In the genomic region with DNA sequence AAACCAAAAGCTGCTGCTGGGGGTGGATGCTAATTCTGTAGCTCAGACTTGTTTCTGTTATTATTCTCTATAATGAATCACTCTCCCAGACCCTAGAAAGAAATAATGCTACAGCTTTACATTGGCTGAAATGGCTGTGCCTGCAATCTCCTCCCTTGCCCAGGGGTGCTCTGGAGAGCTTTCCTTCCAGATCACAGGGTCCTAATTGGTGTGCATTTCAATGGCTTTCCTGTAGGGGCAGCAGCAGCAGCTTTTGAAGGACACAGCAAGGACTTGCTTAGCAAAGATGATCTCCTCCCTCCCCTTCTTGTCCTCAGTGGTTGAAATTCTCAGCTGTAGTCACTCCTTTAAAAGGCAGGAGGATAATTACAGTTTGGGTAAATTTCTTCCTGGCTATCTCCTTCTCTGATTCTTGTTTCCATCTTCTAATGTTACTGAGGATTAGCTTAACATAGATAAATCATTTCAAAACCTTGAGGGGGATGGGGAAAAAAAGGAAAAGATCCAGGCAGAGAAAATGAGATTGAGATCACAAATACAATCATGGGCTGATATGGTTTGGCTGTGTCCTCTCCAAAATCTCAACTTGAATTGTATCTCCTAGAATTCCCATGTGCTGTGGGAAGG, we compare ENCODE assay signal across 8 cellular contexts.
DNase-seq lines count a peak whose midpoint lies in the region; ATAC-seq and TF ChIP-seq lines count a peak whose summit lies in the region.

No MANE protein-coding gene starts in this region.

- no peak overlapping the region for H2BK120ac ChIP-seq in mesenchymal stem cell (ENCODE audit: low read depth, low read length)

- peak overlapping the region in 1 of 4 donors; percentile 6 for H3K27ac ChIP-seq in body of pancreas
- H3K27ac ChIP-seq in mesenchymal stem cell (ENCODE audit: low read length, poor library complexity, severe bottlenecking), result no peak overlapping the region
- no peak overlapping the region for H3K27ac ChIP-seq in right atrium auricular region

- H3K79me1 ChIP-seq in mesenchymal stem cell (replicated peaks; ENCODE audit: low read length, poor library complexity, severe bottlenecking), result no peaks in the 10 kb centered on the region

- H3K4me3 ChIP-seq in body of pancreas (no peak overlapping the region), mesenchymal stem cell (ENCODE audit: insufficient read depth in 1 of 2, low read depth in 1 of 2, low read length in 2 of 2) (no peak overlapping the region), right atrium auricular region (no peak overlapping the region)

- H2AFZ ChIP-seq in mesenchymal stem cell (ENCODE audit: low read depth, low read length), result no peak overlapping the region

- no peak overlapping the region for H3K4me3 Mint-ChIP-seq in activated CD8-positive, alpha-beta memory T cell treated with anti-CD3 and anti-CD28 coated beads, Interleukin-2, amount 10 ng/mL, durations not matched to agents 7 days and 5 days

- no peak overlapping the region for H3K23ac ChIP-seq in mesenchymal stem cell (ENCODE audit: low read length in 2 of 2)

- H3K9ac ChIP-seq in mesenchymal stem cell (ENCODE audit: low read length), result no peak overlapping the region

- intact Hi-C loops in body of pancreas (cut with DNase I), result no loop called here

- no peaks in the 10 kb centered on the region for H3K36me3 Mint-ChIP-seq in activated CD8-positive, alpha-beta memory T cell treated with anti-CD3 and anti-CD28 coated beads, Interleukin-2, amount 10 ng/mL, durations not matched to agents 7 days and 5 days

- no peak overlapping the region for H3K4ac ChIP-seq in mesenchymal stem cell (ENCODE audit: low read depth in 1 of 2, low read length in 2 of 2)

- H3K4me2 ChIP-seq in mesenchymal stem cell (ENCODE audit: low read length, poor library complexity, severe bottlenecking), result no peak overlapping the region

- H3K27ac Mint-ChIP-seq in activated CD8-positive, alpha-beta memory T cell treated with anti-CD3 and anti-CD28 coated beads, Interleukin-2, amount 10 ng/mL, durations not matched to agents 7 days and 5 days, result no peak overlapping the region

- H3K27me3 ChIP-seq in body of pancreas (no peaks in the 10 kb centered on the region), mesenchymal stem cell (ENCODE audit: control insufficient read depth in 1 of 2, insufficient read depth in 1 of 2, low read length in 2 of 2) (no peaks in the 10 kb centered on the region), right atrium auricular region (no peaks in the 10 kb centered on the region)

- TF ChIP-seq POLR2A in body of pancreas (IDR thresholded peaks at IDR 0.05), result no peak

- in situ Hi-C loops in Caki2 (cut with HindIII; ENCODE audit: low pct_unique_long_range_greater_than_20kb, low sequenced_read_pairs), result no loop called here

- H4K91ac ChIP-seq in mesenchymal stem cell (ENCODE audit: low read length), result no peak overlapping the region

- H2BK12ac ChIP-seq in mesenchymal stem cell (ENCODE audit: low read length in 2 of 2), result no peak overlapping the region

- ATAC-seq in GM18867 (IDR thresholded peaks at IDR 0.05; ENCODE audit: unreplicated experiment) (peak; percentile 98), HG02938 (IDR thresholded peaks at IDR 0.05; ENCODE audit: unreplicated experiment) (peak; percentile 98), body of pancreas (no peak)
- no peak for ATAC-seq in activated CD8-positive, alpha-beta memory T cell treated with anti-CD3 and anti-CD28 coated beads, Interleukin-2, amount 10 ng/mL, durations not matched to agents 7 days and 5 days

- no peaks in the 10 kb centered on the region for H3K27me3 Mint-ChIP-seq in activated CD8-positive, alpha-beta memory T cell treated with anti-CD3 and anti-CD28 coated beads, Interleukin-2, amount 10 ng/mL, durations not matched to agents 7 days and 5 days

- DNase-seq in Caki2 (ENCODE audit: low read depth) (peak; percentile 57), NCI-H187 treated with DMSO at 0.1 percent for 48 hours (lab: John Stamatoyannopoulos, UW) (peak; percentile 19), body of pancreas (peak in 3 of 4 donors; percentile 14 to 45 (median 29)), mesenchymal stem cell (peak; percentile 57), right atrium auricular region (ENCODE audit: low spot score) (no peak)
- no peak for DNase-seq in activated CD8-positive, alpha-beta memory T cell treated with anti-CD3 and anti-CD28 coated beads, Interleukin-2, amount 10 ng/mL, durations not matched to agents 7 days and 5 days

- CTCF ChIA-PET in activated CD8-positive, alpha-beta memory T cell treated with anti-CD3 and anti-CD28 coated beads, Interleukin-2, amount 10 ng/mL, durations not matched to agents 7 days and 5 days (lab: Charles Lee), result no interaction called here

- no peaks in the 10 kb centered on the region for H3K9me3 Mint-ChIP-seq in activated CD8-positive, alpha-beta memory T cell treated with anti-CD3 and anti-CD28 coated beads, Interleukin-2, amount 10 ng/mL, durations not matched to agents 7 days and 5 days (ENCODE audit: low read depth)

- no peak overlapping the region for H2AK5ac ChIP-seq in mesenchymal stem cell (ENCODE audit: low read length, severe bottlenecking)

- H3K9me3 ChIP-seq in body of pancreas (no peaks in the 10 kb centered on the region), mesenchymal stem cell (ENCODE audit: control insufficient read depth, low read length) (no peaks in the 10 kb centered on the region), right atrium auricular region (no peaks in the 10 kb centered on the region)

- TF ChIP-seq CTCF in body of pancreas (IDR thresholded peaks at IDR 0.05) (peak in 5 of 7 experiments; percentile 14 to 41 (median 30)), right atrium auricular region (IDR thresholded peaks at IDR 0.05) (peak in 1 of 2 donors; percentile 45)

- H3K36me3 ChIP-seq in body of pancreas (replicated peaks in 1 of 2; ENCODE audit: insufficient read depth in 1 of 2, low read depth in 2 of 2) (no peaks in the 10 kb centered on the region), mesenchymal stem cell (ENCODE audit: control insufficient read depth in 1 of 2, insufficient read depth in 2 of 2, low read depth in 1 of 2, low read length in 2 of 2) (no peaks in the 10 kb centered on the region), right atrium auricular region (no peaks in the 10 kb centered on the region)

- H2BK5ac ChIP-seq in mesenchymal stem cell (ENCODE audit: low read depth, low read length, poor library complexity, severe bottlenecking), result no peak overlapping the region

- no peak overlapping the region for H3K18ac ChIP-seq in mesenchymal stem cell (ENCODE audit: low read depth in 1 of 2, low read length in 2 of 2)

- H3K4me1 Mint-ChIP-seq in activated CD8-positive, alpha-beta memory T cell treated with anti-CD3 and anti-CD28 coated beads, Interleukin-2, amount 10 ng/mL, durations not matched to agents 7 days and 5 days, result no peaks in the 10 kb centered on the region

- no peak overlapping the region for H2BK15ac ChIP-seq in mesenchymal stem cell (ENCODE audit: low read depth, poor library complexity, severe bottlenecking)

- H3K4me1 ChIP-seq in body of pancreas (no peaks in the 10 kb centered on the region), mesenchymal stem cell (ENCODE audit: control insufficient read depth, insufficient read depth, low read depth, low read length) (peaks cover 2% of the 10 kb centered on the region), right atrium auricular region (no peaks in the 10 kb centered on the region)

- no peak overlapping the region for H4K8ac ChIP-seq in mesenchymal stem cell (ENCODE audit: low read length)

- H3K14ac ChIP-seq in mesenchymal stem cell (ENCODE audit: low read length in 2 of 2), result no peak overlapping the region

Comparison
In these comparisons a context has a peak if more than half of its experiments do, and no peak if none do; other contexts are left out.
1. DNase-seq: peak in Caki2 (single experiment), NCI-H187 treated with DMSO at 0.1 percent for 48 hours (single experiment), body of pancreas (3 of 4) and mesenchymal stem cell (single experiment); none in activated CD8-positive, alpha-beta memory T cell treated with anti-CD3 and anti-CD28 coated beads, Interleukin-2, amount 10 ng/mL, durations not matched to agents 7 days and 5 days (single experiment) and right atrium auricular region (single experiment).
2. ATAC-seq: peak in GM18867 (single experiment) and HG02938 (single experiment); none in body of pancreas (single experiment) and activated CD8-positive, alpha-beta memory T cell treated with anti-CD3 and anti-CD28 coated beads, Interleukin-2, amount 10 ng/mL, durations not matched to agents 7 days and 5 days (single experiment).